31 cellular contexts compared by ENCODE assay signal in the genomic region with DNA sequence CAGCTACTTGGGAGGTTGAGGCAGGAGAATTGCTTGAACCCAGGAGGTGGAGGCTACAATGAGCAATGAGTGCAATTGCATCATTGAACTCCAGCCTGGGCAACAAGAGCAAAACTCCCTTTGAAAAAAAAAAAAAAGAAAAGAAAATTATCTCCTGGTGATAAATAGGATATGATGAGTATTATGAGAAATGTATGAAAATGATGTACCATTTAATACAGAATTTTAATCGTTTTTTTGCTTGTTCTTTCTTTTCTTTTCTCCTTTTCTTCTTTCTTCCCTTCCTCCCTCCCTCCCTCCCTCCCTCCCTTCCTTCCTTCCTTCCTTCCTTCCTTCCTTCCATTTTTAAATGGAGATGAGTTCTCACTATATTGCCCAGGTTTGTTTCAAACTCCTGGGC. TPM values are rescaled to one million over a fixed set of nuclear protein-coding genes. Genes with fewer than 3 reads are reported as not detected.
DNase-seq lines count a peak whose midpoint lies in the region; ATAC-seq, FAIRE-seq and TF ChIP-seq lines count a peak whose summit lies in the region.
"Had no signal": no experiment of that assay in that cellular context is flagged by ENCODE, and none has a peak within 500 bp of the region (broad histone marks: within the 10 kb centered on the region; RNA-seq: fewer than 3 reads in every experiment).

No MANE protein-coding gene starts in this region.

- H3K4me1 ChIP-seq in HepG2 (ENCODE audit: insufficient read depth, low read length), result no peaks in the 10 kb centered on the region
- H3K4me1 ChIP-seq in right lobe of liver, result no peaks in the 10 kb centered on the region
- H3K4me1 ChIP-seq in K562 (replicated peaks in 1 of 2; ENCODE audit: control insufficient read depth in 2 of 2, insufficient read depth in 2 of 2, low read length in 2 of 2), result no peaks in the 10 kb centered on the region
- no peaks in the 10 kb centered on the region for H3K4me1 ChIP-seq in PC-3 (ENCODE audit: insufficient read depth, low read length)
- H3K4me1 ChIP-seq: A549; BE2C; BLaER1; BLaER1 treated with 17β-estradiol and CSF1 and Interleukin-3, amounts not matched to agents 10 nM and 100 nM; Caco-2 had no signal

- H3F3A ChIP-seq in PC-3 (ENCODE audit: low read length, unreplicated experiment), result no peaks in the 10 kb centered on the region

- H3K4me2 ChIP-seq in HepG2 (ENCODE audit: low read depth, low read length) (no peak overlapping the region), K562 (ENCODE audit: insufficient read depth, low read length) (no peak overlapping the region), PC-3 (ENCODE audit: low read length) (no peak overlapping the region)
- H3K4me2 ChIP-seq: A549; BLaER1; BLaER1 treated with 17β-estradiol and CSF1 and Interleukin-3, amounts not matched to agents 10 nM and 100 nM had no signal

- H3K9ac ChIP-seq in HepG2 (ENCODE audit: insufficient read depth, low read depth, low read length) (no peak overlapping the region), K562 (ENCODE audit: insufficient read depth in 1 of 2, low read depth in 2 of 2, low read length in 2 of 2) (no peak overlapping the region), PC-3 (ENCODE audit: low read length) (no peak overlapping the region)
- H3K9ac ChIP-seq: BLaER1; BLaER1 treated with 17β-estradiol and CSF1 and Interleukin-3, amounts not matched to agents 10 nM and 100 nM had no signal

- no peaks in the 10 kb centered on the region for H3K9me2 ChIP-seq in PC-3 (replicated peaks; ENCODE audit: low read length)

- POLR2A ChIA-PET in HepG2 (lab: Yijun Ruan, JAX) (no interaction called here), K562 (lab: Yijun Ruan, JAX) (interaction anchor here (0.6 kb wide), 1 partner anchor 29 kb away, joined by 3 read pairs; no protein-coding TSS in a partner anchor), PC-3 (lab: Charles Lee; ENCODE audit: unreplicated experiment) (no interaction called here)

- BruUV-seq in HepG2 (replicated peaks; lab: Mats Ljungman, UMichigan) (no TSS peak), K562 (replicated peaks; lab: Mats Ljungman, UMichigan) (no TSS peak), PC-3 (replicated peaks; lab: Mats Ljungman, UMichigan) (no TSS peak)

- DNase-seq in HepG2 (ENCODE audit: low spot score) (no peak), right lobe of liver (no peak), K562 (ENCODE audit: extremely low read depth in 1 of 4, low spot score in 3 of 4) (no peak), PC-3 (no peak)
- DNase-seq: 8988T; ACHN; AML-193; BE2C; C1 segment of cervical spinal cord; Caco-2; Calu3; CD4-positive, alpha-beta memory T cell; CD4-positive, alpha-beta T cell; CD4-positive, CD25-positive, alpha-beta regulatory T cell; CD8-positive, alpha-beta memory T cell; CD8-positive, alpha-beta T cell; COR-L47; DMS 273 treated with DMSO at 0.1 percent for 48 hours; DMS153; DMS53; DMS79; DMS79 treated with DMSO at 0.1 percent for 48 hours; DND-41; EL had no signal

- H4K20me1 ChIP-seq in HepG2 (ENCODE audit: insufficient read depth, low read length), result no peaks in the 10 kb centered on the region
- no peaks in the 10 kb centered on the region for H4K20me1 ChIP-seq in K562 (replicated peaks; ENCODE audit: control insufficient read depth, insufficient read depth, low read length)
- H4K20me1 ChIP-seq in PC-3 (ENCODE audit: low read length), result no peaks in the 10 kb centered on the region
- H4K20me1 ChIP-seq: BLaER1 had no signal

- H3K9me3 ChIP-seq in HepG2 (ENCODE audit: low read length) (no peaks in the 10 kb centered on the region), right lobe of liver (no peaks in the 10 kb centered on the region), K562 (replicated peaks; ENCODE audit: control insufficient read depth, insufficient read depth, low read depth, low read length) (no peaks in the 10 kb centered on the region), PC-3 (ENCODE audit: low read length) (no peaks in the 10 kb centered on the region)
- H3K9me3 ChIP-seq: A549; BE2C; BLaER1; BLaER1 treated with 17β-estradiol and CSF1 and Interleukin-3, amounts not matched to agents 10 nM and 100 nM; Caco-2 had no signal

- TF ChIP-seq POLR2A in HepG2 (IDR thresholded peaks at IDR 0.05; ENCODE audit: insufficient read depth in 1 of 2, low read depth in 2 of 2, low read length in 2 of 2), result no peak
- TF ChIP-seq POLR2A in right lobe of liver (IDR thresholded peaks at IDR 0.05), result no peak
- no peak for TF ChIP-seq POLR2A in K562 (conservative IDR thresholded peaks at IDR 0.05)

- in situ Hi-C loops in HepG2 (cut with HindIII; ENCODE audit: extremely low pct_ligation_motif_present, low pct_unique_long_range_greater_than_20kb) (no loop called here), K562 (cut with MboI) (no loop called here)

- H3K27ac ChIP-seq in HepG2 (ENCODE audit: extremely low read length, insufficient read depth, low read length) (no peak overlapping the region), right lobe of liver (no peak overlapping the region), K562 (ENCODE audit: extremely low read depth, low read depth, low read length) (no peak overlapping the region), PC-3 (ENCODE audit: low read length) (no peak overlapping the region)
- H3K27ac ChIP-seq: 22Rv1; A549; BLaER1; BLaER1 treated with 17β-estradiol and CSF1 and Interleukin-3, amounts not matched to agents 10 nM and 100 nM; C4-2B had no signal

- CTCF ChIA-PET in HepG2 (lab: Yijun Ruan, JAX; ENCODE audit: low intra/inter-chr PET ratio, low total read pairs), result no interaction called here
- CTCF ChIA-PET in K562 (lab: Yijun Ruan, JAX; ENCODE audit: low intra/inter-chr PET ratio), result interaction anchor here (0.7 kb wide), 1 partner anchor 690 kb away, joined by 4 read pairs; no protein-coding TSS in a partner anchor
- CTCF ChIA-PET in PC-3 (lab: Charles Lee), result no interaction called here

- peaks cover 3 to 41% of the 10 kb centered on the region in 2 experiments; a peak in 4 of 5 replicates for H3K36me3 ChIP-seq in HepG2 (replicated peaks in 1 of 2; ENCODE audit: control insufficient read depth in 1 of 2, insufficient read depth in 2 of 2, low read length in 2 of 2)
- H3K36me3 ChIP-seq in right lobe of liver, result no peaks in the 10 kb centered on the region
- peaks cover 41% of the 10 kb centered on the region; the same call in 2 of the 3 replicates for H3K36me3 ChIP-seq in K562 (ENCODE audit: control insufficient read depth, insufficient read depth, low read length)
- peaks cover 7% of the 10 kb centered on the region; the same call in 1 of the 2 replicates for H3K36me3 ChIP-seq in PC-3 (ENCODE audit: low read depth, low read length)
- H3K36me3 ChIP-seq: BE2C had no signal

- H3K79me2 ChIP-seq in HepG2 (ENCODE audit: insufficient read depth, low read length) (no peaks in the 10 kb centered on the region), K562 (ENCODE audit: control insufficient read depth, insufficient read depth, low read length) (no peaks in the 10 kb centered on the region), PC-3 (ENCODE audit: low read length) (no peaks in the 10 kb centered on the region)

- WGBS in HepG2 (ENCODE audit: low lambda C conversion rate), result 70% methylated on average over 1 of the region's 1 CpG
- WGBS in right lobe of liver (ENCODE audit: insufficient coverage, low coverage, low lambda C conversion rate, missing lambda C conversion rate), result 100% methylated on average over 1 of the region's 1 CpG
- no CpG with 5 or more reads among the region's 1 CpG for WGBS in K562 (ENCODE audit: insufficient coverage, low coverage, missing lambda C conversion rate)

- H2AFZ ChIP-seq in HepG2 (ENCODE audit: low read length) (no peak overlapping the region), K562 (ENCODE audit: low read depth, low read length) (no peak overlapping the region), PC-3 (ENCODE audit: low read length) (no peak overlapping the region)

- H3K9me1 ChIP-seq in K562 (ENCODE audit: control insufficient read depth, insufficient read depth, low read length), result no peaks in the 10 kb centered on the region

- no peak for ATAC-seq in HepG2
- no peak for ATAC-seq in right lobe of liver
- no peak for ATAC-seq in K562
- no peak for ATAC-seq in PC-3
- ATAC-seq: A549; CD8-positive, alpha-beta T cell had no signal

- intact Hi-C loops in HepG2 (cut with micrococcal nuclease; ENCODE audit: unreplicated experiment) (no loop called here), right lobe of liver (cut with DNase I) (no loop called here), K562 (cut with micrococcal nuclease) (no loop called here), PC-3 (cut with micrococcal nuclease) (no loop called here)

- TF ChIP-seq CTCF in HepG2 (CRISPR knock-in tag; IDR thresholded peaks at IDR 0.05) (no peak), right lobe of liver (IDR thresholded peaks at IDR 0.05) (no peak), K562 (IDR thresholded peaks at IDR 0.05 in 2 of 3, conservative IDR thresholded peaks at IDR 0.05 in 1 of 3; ENCODE audit: insufficient read depth in 2 of 3, low read depth in 1 of 3, low read length in 3 of 3) (no peak), PC-3 (conservative IDR thresholded peaks at IDR 0.05; ENCODE audit: low read depth, low read length) (no peak)

- FAIRE-seq in HepG2 (lab: Jason Lieb, UNC), result no peak
- no peak for FAIRE-seq in K562 (lab: Jason Lieb, UNC)
- FAIRE-seq: A204.1, A549, D721Med had no signal

- TF ChIP-seq EP300 in HepG2 (IDR thresholded peaks at IDR 0.05; ENCODE audit: low read depth in 2 of 2, low read length in 2 of 2) (no peak), HepG2 (CRISPR knock-in tag; IDR thresholded peaks at IDR 0.05; ENCODE audit: borderline replicate concordance) (no peak), K562 (IDR thresholded peaks at IDR 0.05; ENCODE audit: low read length) (no peak)

- no peaks in the 10 kb centered on the region for H3K27me3 ChIP-seq in HepG2 (ENCODE audit: control insufficient read depth in 1 of 2, insufficient read depth in 2 of 2, low read length in 2 of 2)
- H3K27me3 ChIP-seq in right lobe of liver, result no peaks in the 10 kb centered on the region
- H3K27me3 ChIP-seq in K562 (ENCODE audit: control insufficient read depth in 2 of 2, insufficient read depth in 2 of 2, low read length in 2 of 2), result no peaks in the 10 kb centered on the region
- H3K27me3 ChIP-seq in PC-3 (ENCODE audit: low read length), result no peaks in the 10 kb centered on the region
- H3K27me3 ChIP-seq: BE2C; BLaER1; BLaER1 treated with 17β-estradiol and CSF1 and Interleukin-3, amounts not matched to agents 10 nM and 100 nM had no signal

- no peak for TF ChIP-seq RAD21 in HepG2 (CRISPR knock-in tag; IDR thresholded peaks at IDR 0.05)
- TF ChIP-seq RAD21 in K562 (CRISPR knock-in tag; conservative IDR thresholded peaks at IDR 0.05 in 1 of 2, IDR thresholded peaks at IDR 0.05 in 1 of 2), result no peak

- H3K4me3 ChIP-seq in HepG2 (replicated peaks in 1 of 3; ENCODE audit: insufficient read depth in 1 of 3, low read depth in 2 of 3, low read length in 3 of 3) (no peak overlapping the region), right lobe of liver (no peak overlapping the region), K562 (no peak overlapping the region), PC-3 (ENCODE audit: low read length) (no peak overlapping the region)
- H3K4me3 ChIP-seq: A549; BLaER1; BLaER1 treated with 17β-estradiol and CSF1 and Interleukin-3, amounts not matched to agents 10 nM and 100 nM had no signal

RNA-seq across cellular contexts. Expression of a gene that starts 40.4 kb away (rescaled TPM):
- 44.7 and 65.1 TPM in 2 replicates for total RNA-seq in HepG2 (2016; rRNA removed; fragmentation: Illumina TruSeq; extraction: Trizol)
- total RNA-seq in HepG2 (2016; cell fraction: cytosol; rRNA removed; fragmentation: Illumina TruSeq; extraction: Trizol; ENCODE audit: low read depth), result 9.5 and 10.9 TPM in 2 replicates
- 43.8 and 63.7 TPM in 2 replicates for total RNA-seq in HepG2 (2016; cell fraction: insoluble cytoplasmic fraction; rRNA removed; fragmentation: Illumina TruSeq; extraction: Trizol)
- total RNA-seq in HepG2 (2016; cell fraction: membrane; rRNA removed; fragmentation: Illumina TruSeq; extraction: Trizol), result 15.7 and 17.8 TPM in 2 replicates
- 36.7 and 38.7 TPM in 2 replicates for total RNA-seq in HepG2 (2016; cell fraction: nucleus; rRNA removed; fragmentation: Illumina TruSeq; extraction: Trizol)
- 23.0 and 26.7 TPM in 2 replicates for polyA plus RNA-seq in HepG2 (2011; rRNA removed)
- 14.3 and 22.9 TPM in 2 replicates for polyA plus RNA-seq in HepG2 (2011; cell fraction: cytosol; rRNA removed)
- 12.1 and 14.8 TPM in 2 replicates for polyA plus RNA-seq in HepG2 (2011; cell fraction: nucleus; rRNA removed)
- polyA plus RNA-seq in HepG2 (2012), result 20.5 and 25.5 TPM in 2 replicates
- 3.7 and 4.5 TPM in 2 replicates for polyA plus RNA-seq in HepG2 (2016; cell fraction: cytosol; fragmentation: Illumina TruSeq; extraction: Trizol; ENCODE audit: low read depth)
- polyA plus RNA-seq in HepG2 (2016; cell fraction: insoluble cytoplasmic fraction; fragmentation: Illumina TruSeq; extraction: Trizol; ENCODE audit: low read depth), result 45.5 and 47.0 TPM in 2 replicates
- 7.3 and 8.6 TPM in 2 replicates for polyA plus RNA-seq in HepG2 (2016; cell fraction: membrane; fragmentation: Illumina TruSeq; extraction: Trizol; ENCODE audit: low read depth)
- 19.1 and 22.3 TPM in 2 replicates for polyA plus RNA-seq in HepG2 (2016; cell fraction: nucleus; fragmentation: Illumina TruSeq; extraction: Trizol; ENCODE audit: insufficient read depth, low read depth)
- polyA minus RNA-seq in HepG2 (2011; rRNA and poly(A)+ RNA removed; ENCODE audit: low replicate concordance), result 29.8 and 40.4 TPM in 2 replicates
- polyA minus RNA-seq in HepG2 (2011; cell fraction: cytosol; rRNA and poly(A)+ RNA removed), result 20.0 and 21.8 TPM in 2 replicates
- 56.0 and 69.0 TPM in 2 replicates for polyA minus RNA-seq in HepG2 (2011; cell fraction: nucleus; rRNA and poly(A)+ RNA removed)
- 1 to 10 TPM; 6.8 to 9.5 (median 7.3) TPM for total RNA-seq in right lobe of liver
- 53.1 and 95.8 TPM in 2 replicates for total RNA-seq in K562 (2011; cell fraction: chromatin; rRNA removed; ENCODE audit: low replicate concordance)
- total RNA-seq in K562 (2011; cell fraction: nucleolus; rRNA removed), result 29.2 and 30.4 TPM in 2 replicates
- total RNA-seq in K562 (2011; cell fraction: nucleoplasm; rRNA removed), result 34.4 and 38.4 TPM in 2 replicates
- total RNA-seq in K562 (2014; rRNA removed), result 46.0 and 48.8 TPM in 2 replicates
- total RNA-seq in K562 (2014; rRNA removed; fragmentation: Illumina TruSeq; extraction: Trizol), result 67.9 and 69.2 TPM in 2 replicates
- 48.7 and 57.0 TPM in 2 replicates for total RNA-seq in K562 (2015; rRNA removed; fragmentation: Illumina TruSeq; extraction: Trizol)
- 57.3 and 60.0 TPM in 2 replicates for total RNA-seq in K562 (2021)
- 48.3 and 69.3 TPM in 2 replicates for polyA plus RNA-seq in K562 (2011; rRNA removed)
- polyA plus RNA-seq in K562 (2011; cell fraction: cytosol; rRNA removed), result 31.4 and 47.0 TPM in 2 replicates
- polyA plus RNA-seq in K562 (2011; cell fraction: nucleus; rRNA removed), result 21.1 and 26.0 TPM in 2 replicates
- polyA plus RNA-seq in K562 (2012), result 27.3 and 51.3 TPM in 2 replicates
- 64.0 and 80.0 TPM in 2 replicates for polyA plus RNA-seq in K562 (2014; fragmentation: Illumina TruSeq; extraction: Trizol)
- polyA plus RNA-seq in K562 (2014; fragmentation: Nextera tagmentation; extraction: Ambion mirVana), result 10 to 100 TPM; 55.0 to 93.4 TPM
- 43.5 and 44.3 TPM in 2 replicates for polyA plus RNA-seq in K562 (2014; rRNA removed)
- polyA minus RNA-seq in K562 (2011; rRNA and poly(A)+ RNA removed), result 82.7 and 91.2 TPM in 2 replicates
- 19.0 and 44.9 TPM in 2 replicates for polyA minus RNA-seq in K562 (2011; cell fraction: cytosol; rRNA and poly(A)+ RNA removed)
- polyA minus RNA-seq in K562 (2011; cell fraction: nucleus; rRNA and poly(A)+ RNA removed), result 32.0 and 54.8 TPM in 2 replicates
- total RNA-seq in PC-3 (2014; rRNA removed), result 33.0 and 33.5 TPM in 2 replicates
